ENCODE assay signal across 19 cellular contexts in the genomic region with DNA sequence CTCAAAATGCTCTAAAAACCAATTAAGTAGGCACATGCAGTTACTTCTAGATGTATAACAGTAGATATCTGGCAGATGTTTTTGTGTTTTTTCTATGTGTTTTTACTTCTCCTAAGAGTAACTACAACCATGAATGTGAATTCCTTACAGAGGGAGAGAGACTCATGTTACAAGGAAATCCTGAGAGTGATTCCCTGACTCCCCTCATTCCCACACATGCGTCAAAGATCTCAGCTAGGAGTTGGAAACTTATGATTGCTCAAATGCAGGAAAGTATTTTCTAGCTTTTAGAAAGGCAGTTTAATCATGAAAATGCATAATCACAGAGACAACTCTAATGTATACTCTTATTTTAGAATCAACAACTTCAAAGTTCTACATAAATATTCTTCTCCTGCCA.
"Had no signal": no experiment of that assay in that cellular context is flagged by ENCODE, and none has a peak within 500 bp of the region (broad histone marks: within the 10 kb centered on the region; RNA-seq: fewer than 3 reads in every experiment).

No MANE protein-coding gene starts in this region.

- DNase-seq: activated CD4-positive, alpha-beta memory T cell treated with anti-CD3 and anti-CD28 coated beads for 36 hours; activated CD4-positive, alpha-beta T cell treated with anti-CD3 and anti-CD28 coated beads for 36 hours; activated naive CD8-positive, alpha-beta T cell treated with anti-CD3 and anti-CD28 coated beads for 36 hours; amygdala; effector CD8-positive, alpha-beta T cell; foreskin keratinocyte; glutamatergic neuron; hypothalamus; kidney; left ventricle myocardium inferior; mucosa of descending colon; naive thymus-derived CD8-positive, alpha-beta T cell; SK-N-SH; stimulated activated naive CD4-positive, alpha-beta T cell; substantia nigra; transverse colon; uterus had no signal

- H3K9me3 ChIP-seq: left ventricle myocardium inferior, mucosa of descending colon, SK-N-SH, transverse colon, uterus had no signal

- ATAC-seq: activated CD4-positive, alpha-beta T cell treated with anti-CD3 and anti-CD28 coated beads for 36 hours; foreskin keratinocyte; mucosa of descending colon; naive thymus-derived CD8-positive, alpha-beta T cell; sciatic nerve; WTC11 had no signal

- H3K4me2 ChIP-seq: SK-N-SH had no signal

- H3K4me1 ChIP-seq: foreskin keratinocyte had no signal

- H3K27me3 ChIP-seq: foreskin keratinocyte, transverse colon, uterus had no signal

- H3K36me3 ChIP-seq: uterus had no signal

- H3K4me3 ChIP-seq: left ventricle myocardium inferior, mucosa of descending colon, transverse colon, uterus had no signal

- H3K9ac ChIP-seq: SK-N-SH had no signal

- H3K27ac ChIP-seq: foreskin keratinocyte, left ventricle myocardium inferior, uterus had no signal

- H3K9me2 ChIP-seq: SK-N-SH had no signal
